In the genomic region with DNA sequence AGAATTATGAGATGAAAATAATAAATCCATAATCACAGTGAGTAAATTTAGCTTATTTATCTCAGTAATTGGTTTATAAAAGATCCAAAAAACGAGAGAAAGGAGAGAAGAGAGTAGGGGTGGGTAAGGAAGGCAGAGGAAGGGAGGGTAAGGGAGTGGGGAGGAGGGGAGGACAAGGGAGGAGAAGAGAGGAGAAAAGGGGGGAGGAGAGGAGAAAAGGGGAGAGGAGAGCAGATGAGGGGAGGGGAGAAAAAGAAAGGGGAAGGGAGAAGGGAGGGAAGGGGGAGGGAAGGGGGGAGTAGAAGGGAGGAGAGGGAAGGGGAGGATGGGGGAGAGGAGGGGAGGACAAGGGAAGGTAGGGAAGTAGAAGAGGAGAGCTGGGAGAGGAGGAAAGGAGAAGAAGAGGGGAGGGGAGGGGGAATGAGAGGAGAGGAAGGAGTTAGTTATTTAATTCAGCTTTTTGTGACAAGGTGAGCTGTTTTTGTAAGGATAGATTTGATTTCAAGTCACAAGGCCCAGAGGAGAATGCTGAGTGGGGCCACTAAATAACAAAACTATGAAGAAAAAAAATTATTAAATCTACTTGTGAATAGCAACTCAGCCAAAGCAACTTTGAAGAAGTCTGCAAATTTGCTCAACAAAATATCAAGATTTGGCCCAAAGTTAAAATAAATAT, we compare ENCODE assay signal across 8 cellular contexts.
"Had no signal": no experiment of that assay in that cellular context is flagged by ENCODE, and none has a peak within 500 bp of the region (broad histone marks: within the 10 kb centered on the region; RNA-seq: fewer than 3 reads in every experiment).

No MANE protein-coding gene starts in this region.

- FAIRE-seq: G401.6, GM12878, GM12891, GM12892, GM18507, GM19239 had no signal

- H3K4me3 ChIP-seq: GM12878 had no signal

- ATAC-seq: GM12878 had no signal

- DNase-seq: GDM1, GF-D8 had no signal
